Comparison of ENCODE assay signal across 16 cellular contexts in the genomic region with DNA sequence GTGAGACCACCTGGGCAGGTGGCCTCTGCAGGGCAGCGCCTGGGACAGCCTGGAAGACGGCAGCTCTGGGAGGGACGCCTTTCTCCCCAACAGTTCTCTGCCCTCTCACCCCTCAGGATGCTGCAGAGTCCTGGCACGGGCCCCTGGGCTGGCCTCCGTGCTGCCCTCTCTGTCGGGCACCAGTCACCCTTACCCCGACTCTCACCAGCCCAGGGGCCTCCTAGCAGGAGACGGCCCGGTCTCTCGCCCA. TPM values are rescaled to one million over a fixed set of nuclear protein-coding genes. Genes with fewer than 3 reads are reported as not detected.
DNase-seq lines count a peak whose midpoint lies in the region; ATAC-seq, FAIRE-seq and TF ChIP-seq lines count a peak whose summit lies in the region.
"Had no signal": no experiment of that assay in that cellular context is flagged by ENCODE, and none has a peak within 500 bp of the region (broad histone marks: within the 10 kb centered on the region; RNA-seq: fewer than 3 reads in every experiment).

No MANE protein-coding gene starts in this region.

- H3K4me3 ChIP-seq in esophagus squamous epithelium (peak overlapping the region in 2 of 4 donors; percentile 7 to 38), pancreas (peak overlapping the region in 2 of 4 donors; percentile 10 to 83), HAP-1 (no peak overlapping the region)
- H3K4me3 ChIP-seq: coronary artery, heart left ventricle had no signal

- no peaks in the 10 kb centered on the region for H3K9me3 Mint-ChIP-seq in stimulated activated naive CD8-positive, alpha-beta T cell treated with anti-CD3 and anti-CD28 coated beads, Interleukin-15, amount 100 ng/mL, for 72 hours
- H3K9me3 Mint-ChIP-seq: activated B cell treated with CpG ODN at 0.5 μM for 24 hours; stimulated activated naive CD8-positive, alpha-beta T cell treated with anti-CD3 and anti-CD28 coated beads, Interleukin-15, Interleukin-2, amounts not matched to agents 100 ng/mL and 50 ng/mL, for 24 hours had no signal

- in situ Hi-C loops in HAP-1 (cut with MboI; ENCODE audit: low sequenced_read_pairs): no loop called here

- H3K27ac ChIP-seq in esophagus squamous epithelium: peak overlapping the region; percentile 89 to 94 (median 92)
- H3K27ac ChIP-seq in pancreas: peak overlapping the region; percentile 68 to 97 (median 82)
- H3K27ac ChIP-seq: coronary artery, heart left ventricle had no signal

- no peak for FAIRE-seq in pancreas (lab: Jason Lieb, UNC)

- intact Hi-C loops in esophagus squamous epithelium (cut with DNase I) (no loop called here), pancreas (cut with DNase I) (no loop called here)

- no peak for TF ChIP-seq POLR2A in esophagus squamous epithelium (IDR thresholded peaks at IDR 0.05)

- no peak for DNase-seq in stimulated activated naive CD8-positive, alpha-beta T cell treated with anti-CD3 and anti-CD28 coated beads, Interleukin-15, amount 100 ng/mL, for 72 hours
- DNase-seq in stimulated activated naive CD8-positive, alpha-beta T cell treated with anti-CD3 and anti-CD28 coated beads, Interleukin-15, Interleukin-2, amounts not matched to agents 100 U/mL and 50 U/mL, for 24 hours: no peak
- no peak for DNase-seq in esophagus squamous epithelium (lab: John Stamatoyannopoulos, UW)
- peak in 2 of 6 donors; percentile 74 to 85 for DNase-seq in pancreas
- no peak for DNase-seq in HuH-7 (ENCODE audit: low spot score)
- no peak for DNase-seq in HAP-1 (ENCODE audit: low spot score in 2 of 2)
- no peak for DNase-seq in NCI-H524 treated with DMSO at 0.1 percent for 48 hours (lab: John Stamatoyannopoulos, UW)
- DNase-seq: 8988T; activated B cell treated with CpG ODN at 0.5 μM for 24 hours; activated effector memory CD4-positive, alpha-beta T cell treated with anti-CD3 and anti-CD28 coated beads, Interleukin-2, amount 50 U/mL, for 16 hours; heart left ventricle; NCI-H1048 had no signal

- peaks cover 31% of the 10 kb centered on the region for H3K27me3 Mint-ChIP-seq in stimulated activated naive CD8-positive, alpha-beta T cell treated with anti-CD3 and anti-CD28 coated beads, Interleukin-15, amount 100 ng/mL, for 72 hours

- H3K9me3 ChIP-seq in esophagus squamous epithelium (no peaks in the 10 kb centered on the region), pancreas (no peaks in the 10 kb centered on the region), HAP-1 (no peaks in the 10 kb centered on the region)
- H3K9me3 ChIP-seq: heart left ventricle had no signal

- peaks cover 0 to 39% (median 3%) of the 10 kb centered on the region in 3 donors for H3K36me3 ChIP-seq in esophagus squamous epithelium
- peaks cover 5 to 36% (median 10%) of the 10 kb centered on the region in 3 donors for H3K36me3 ChIP-seq in pancreas
- no peaks in the 10 kb centered on the region for H3K36me3 ChIP-seq in HAP-1 (replicated peaks)
- H3K36me3 ChIP-seq: heart left ventricle had no signal

- no peak for TF ChIP-seq CTCF in esophagus squamous epithelium (IDR thresholded peaks at IDR 0.05)
- no peak for TF ChIP-seq CTCF in pancreas (IDR thresholded peaks at IDR 0.05)

- H3K4me3 Mint-ChIP-seq in stimulated activated naive CD8-positive, alpha-beta T cell treated with anti-CD3 and anti-CD28 coated beads, Interleukin-15, amount 100 ng/mL, for 72 hours: no peak overlapping the region
- H3K4me3 Mint-ChIP-seq: activated B cell treated with CpG ODN at 0.5 μM for 24 hours; IgD-negative memory B cell; stimulated activated naive CD8-positive, alpha-beta T cell treated with anti-CD3 and anti-CD28 coated beads, Interleukin-15, Interleukin-2, amounts not matched to agents 100 ng/mL and 50 ng/mL, for 24 hours had no signal

- H3K4me1 Mint-ChIP-seq in stimulated activated naive CD8-positive, alpha-beta T cell treated with anti-CD3 and anti-CD28 coated beads, Interleukin-15, amount 100 ng/mL, for 72 hours: no peaks in the 10 kb centered on the region
- H3K4me1 Mint-ChIP-seq: activated B cell treated with CpG ODN at 0.5 μM for 24 hours had no signal

- H3K27me3 ChIP-seq in esophagus squamous epithelium (peaks cover 0 to 9% (median 0%) of the 10 kb centered on the region in 4 donors), pancreas (no peaks in the 10 kb centered on the region), HAP-1 (ENCODE audit: low read depth) (no peaks in the 10 kb centered on the region)

- H3K4me1 ChIP-seq in esophagus squamous epithelium (peaks cover 25 to 84% (median 26%) of the 10 kb centered on the region in 3 donors), pancreas (peaks cover 35 to 46% (median 37%) of the 10 kb centered on the region in 3 donors), HAP-1 (no peaks in the 10 kb centered on the region)

- H3K27ac Mint-ChIP-seq in stimulated activated naive CD8-positive, alpha-beta T cell treated with anti-CD3 and anti-CD28 coated beads, Interleukin-15, amount 100 ng/mL, for 72 hours: no peak overlapping the region
- H3K27ac Mint-ChIP-seq: activated B cell treated with CpG ODN at 0.5 μM for 24 hours; stimulated activated naive CD8-positive, alpha-beta T cell treated with anti-CD3 and anti-CD28 coated beads, Interleukin-15, Interleukin-2, amounts not matched to agents 100 ng/mL and 50 ng/mL, for 24 hours had no signal

- WGBS in esophagus squamous epithelium, 2 donors: 54% methylated on average over 7 of the region's 10 CpGs; no CpG with 5 or more reads in 1 of the 2 donors
- WGBS in pancreas, 2 donors: 18 to 22% methylated on average over 10 of the region's 10 CpGs

- ATAC-seq in stimulated activated naive CD8-positive, alpha-beta T cell treated with anti-CD3 and anti-CD28 coated beads, Interleukin-15, amount 100 ng/mL, for 72 hours: peak; percentile 37
- no peak for ATAC-seq in stimulated activated naive CD8-positive, alpha-beta T cell treated with anti-CD3 and anti-CD28 coated beads, Interleukin-15, Interleukin-2, amounts not matched to agents 100 U/mL and 50 U/mL, for 24 hours
- ATAC-seq in pancreas (peak in 2 of 4 donors; percentile 13 to 22), HG03097 (IDR thresholded peaks at IDR 0.05; ENCODE audit: low FRiP score, unreplicated experiment) (no peak)

RNA-seq across cellular contexts. Expression of gene ELF3, which starts 7.8 kb away (rescaled TPM):
- total RNA-seq in esophagus squamous epithelium (100 to 1,000 TPM; 146 to 432 (median 253) TPM), pancreas (100 to 1,000 TPM in 5 of 6 donors, 10 to 100 TPM in 1; 99.3 to 278 (median 158) TPM)
- polyA plus RNA-seq in pancreas: 100 to 1,000 TPM; 284 to 447 TPM
- polyA plus RNA-seq: IgD-negative memory B cell had no signal

RNA-seq across cellular contexts. Expression of gene RNPEP, which starts 35.7 kb away (rescaled TPM):
- total RNA-seq in esophagus squamous epithelium (100 to 1,000 TPM in 1 of 4 donors, 10 to 100 TPM in 3; 44.6 to 129 (median 72.2) TPM), pancreas (10 to 100 TPM; 19.8 to 37.6 (median 26.5) TPM)
- 10 to 100 TPM; 29.0 to 43.5 TPM for polyA plus RNA-seq in pancreas
